Comparison of ENCODE assay signal across 3 cellular contexts in the genomic region with DNA sequence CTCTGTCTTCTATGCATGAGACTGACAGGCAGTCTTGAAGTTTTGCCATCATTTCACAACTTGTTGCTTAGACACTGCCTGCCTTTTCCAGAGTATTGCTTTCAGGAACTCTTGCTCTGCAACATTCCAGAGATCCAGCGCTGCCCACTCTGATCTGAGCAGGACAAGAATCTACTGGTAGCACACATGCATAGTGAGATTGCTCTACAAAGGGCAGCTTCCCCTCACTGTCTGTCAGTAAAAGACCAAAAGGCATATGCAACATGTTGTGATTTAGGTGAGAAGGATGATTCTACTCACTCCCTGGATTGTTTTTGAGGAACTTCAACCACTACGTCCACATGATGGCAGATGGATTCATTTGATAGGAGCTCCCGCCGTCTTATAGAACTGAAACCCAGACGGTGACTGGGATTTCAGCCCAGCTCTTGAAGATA.
A peak's percentile ranks its signal among the peaks of the same experiment; 100 is the strongest.
TF ChIP-seq lines count a peak whose summit lies in the region.

No MANE protein-coding gene starts in this region.

TF ChIP-seq in SK-N-SH treated with all-trans-retinoic acid at 6 μM for 48 hours, 23 proteins besides CTCF, POLR2A, EP300 and RAD21:
- TF ChIP-seq CSDC2 (CRISPR knock-in tag; IDR thresholded peaks at IDR 0.05), result no peak
- TF ChIP-seq ZNF70 (CRISPR knock-in tag; IDR thresholded peaks at IDR 0.05), result no peak
- TF ChIP-seq TSHZ2 (CRISPR knock-in tag; IDR thresholded peaks at IDR 0.05), result no peak
- no peak for TF ChIP-seq POU6F1 (CRISPR knock-in tag; IDR thresholded peaks at IDR 0.05; ENCODE audit: borderline replicate concordance, low read depth)

TF ChIP-seq in SK-N-SH, 30 proteins besides CTCF, POLR2A, EP300 and RAD21:
- TF ChIP-seq JUND (IDR thresholded peaks at IDR 0.05), result no peak
- no peak for TF ChIP-seq NFIC (IDR thresholded peaks at IDR 0.05; ENCODE audit: borderline replicate concordance)
- TF ChIP-seq RFX5 (IDR thresholded peaks at IDR 0.05; ENCODE audit: low read length), result no peak
- TF ChIP-seq NRF1 (IDR thresholded peaks at IDR 0.05; ENCODE audit: low read depth, low read length), result no peak
- no peak for TF ChIP-seq GATA2 (CRISPR knock-in tag; IDR thresholded peaks at IDR 0.05)
- no peak for TF ChIP-seq ZBTB33 (IDR thresholded peaks at IDR 0.05; ENCODE audit: borderline replicate concordance, low read depth)
- TF ChIP-seq SIN3A (IDR thresholded peaks at IDR 0.05; ENCODE audit: borderline replicate concordance, low read depth, low read length), result no peak
- no peak for TF ChIP-seq MEF2A (IDR thresholded peaks at IDR 0.05; ENCODE audit: borderline replicate concordance, low read depth)
- TF ChIP-seq RCOR1 (IDR thresholded peaks at IDR 0.05; ENCODE audit: low read length), result no peak
- no peak for TF ChIP-seq MXI1 (IDR thresholded peaks at IDR 0.05; ENCODE audit: low read depth, low read length)
- no peak for TF ChIP-seq YY1 (IDR thresholded peaks at IDR 0.05; ENCODE audit: low read depth)
- TF ChIP-seq, protein P1, sequence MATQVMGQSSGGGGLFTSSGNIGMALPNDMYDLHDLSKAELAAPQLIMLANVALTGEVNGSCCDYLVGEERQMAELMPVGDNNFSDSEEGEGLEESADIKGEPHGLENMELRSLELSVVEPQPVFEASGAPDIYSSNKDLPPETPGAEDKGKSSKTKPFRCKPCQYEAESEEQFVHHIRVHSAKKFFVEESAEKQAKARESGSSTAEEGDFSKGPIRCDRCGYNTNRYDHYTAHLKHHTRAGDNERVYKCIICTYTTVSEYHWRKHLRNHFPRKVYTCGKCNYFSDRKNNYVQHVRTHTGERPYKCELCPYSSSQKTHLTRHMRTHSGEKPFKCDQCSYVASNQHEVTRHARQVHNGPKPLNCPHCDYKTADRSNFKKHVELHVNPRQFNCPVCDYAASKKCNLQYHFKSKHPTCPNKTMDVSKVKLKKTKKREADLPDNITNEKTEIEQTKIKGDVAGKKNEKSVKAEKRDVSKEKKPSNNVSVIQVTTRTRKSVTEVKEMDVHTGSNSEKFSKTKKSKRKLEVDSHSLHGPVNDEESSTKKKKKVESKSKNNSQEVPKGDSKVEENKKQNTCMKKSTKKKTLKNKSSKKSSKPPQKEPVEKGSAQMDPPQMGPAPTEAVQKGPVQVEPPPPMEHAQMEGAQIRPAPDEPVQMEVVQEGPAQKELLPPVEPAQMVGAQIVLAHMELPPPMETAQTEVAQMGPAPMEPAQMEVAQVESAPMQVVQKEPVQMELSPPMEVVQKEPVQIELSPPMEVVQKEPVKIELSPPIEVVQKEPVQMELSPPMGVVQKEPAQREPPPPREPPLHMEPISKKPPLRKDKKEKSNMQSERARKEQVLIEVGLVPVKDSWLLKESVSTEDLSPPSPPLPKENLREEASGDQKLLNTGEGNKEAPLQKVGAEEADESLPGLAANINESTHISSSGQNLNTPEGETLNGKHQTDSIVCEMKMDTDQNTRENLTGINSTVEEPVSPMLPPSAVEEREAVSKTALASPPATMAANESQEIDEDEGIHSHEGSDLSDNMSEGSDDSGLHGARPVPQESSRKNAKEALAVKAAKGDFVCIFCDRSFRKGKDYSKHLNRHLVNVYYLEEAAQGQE (IDR thresholded peaks at IDR 0.05; ENCODE audit: low read depth, low read length), result no peak
- TF ChIP-seq EZH2phosphoT487 (IDR thresholded peaks at IDR 0.05; ENCODE audit: borderline replicate concordance, low read depth), result no peak
- no peak for TF ChIP-seq FOSL2 (IDR thresholded peaks at IDR 0.05; ENCODE audit: borderline replicate concordance, low read depth)
- no peak for TF ChIP-seq PBX3 (IDR thresholded peaks at IDR 0.05)
TF ChIP-seq in SK-N-SH: peak in this region for 0.

TF ChIP-seq in H1, 55 proteins besides CTCF, POLR2A, EP300 and RAD21:
- TF ChIP-seq SIN3A (conservative IDR thresholded peaks at IDR 0.05 in 1 of 2, IDR thresholded peaks at IDR 0.05 in 1 of 2; ENCODE audit: low read depth in 1 of 2, low read length in 2 of 2), result no peak
- TF ChIP-seq TEAD4 (IDR thresholded peaks at IDR 0.05; ENCODE audit: low read depth, low read length), result 0 out of 2 replicates have a peak, but pooled peaks have one; percentile 16
